In genomic region chr9:132651259-132651658, GRCh38 we compare ENCODE assay signal across 8 cellular contexts. TPM values are rescaled to one million over a fixed set of nuclear protein-coding genes. Genes with fewer than 3 reads are reported as not detected.
DNase-seq lines count a peak whose midpoint lies in the region; ATAC-seq and TF ChIP-seq lines count a peak whose summit lies in the region.

No MANE protein-coding gene starts in this region.

- H3K4me2 ChIP-seq in trophoblast cell (ENCODE audit: low read length): no peak overlapping the region

- TF ChIP-seq POLR2A in tibial nerve (IDR thresholded peaks at IDR 0.05): no peak

- no peak overlapping the region for H2AFZ ChIP-seq in trophoblast cell (ENCODE audit: insufficient read depth, low read length, poor library complexity)

- no peaks in the 10 kb centered on the region for H3K9me3 ChIP-seq in trophoblast cell (ENCODE audit: insufficient read depth, low read depth, low read length)
- no peaks in the 10 kb centered on the region for H3K9me3 ChIP-seq in tibial nerve

- no peak overlapping the region for H4K12ac ChIP-seq in trophoblast cell (ENCODE audit: low read depth, low read length)

- TF ChIP-seq EP300 in tibial nerve (IDR thresholded peaks at IDR 0.05): no peak

- H2BK120ac ChIP-seq in trophoblast cell (ENCODE audit: insufficient read depth, low read length, poor library complexity): no peak overlapping the region

- H2BK5ac ChIP-seq in trophoblast cell (ENCODE audit: low read depth, low read length, poor library complexity): no peak overlapping the region

- no peaks in the 10 kb centered on the region for H3K27me3 ChIP-seq in trophoblast cell (ENCODE audit: insufficient read depth, low read length)
- no peaks in the 10 kb centered on the region for H3K27me3 ChIP-seq in tibial nerve

- no peak overlapping the region for H4K8ac ChIP-seq in trophoblast cell (ENCODE audit: low read depth, low read length)

- H2AK5ac ChIP-seq in trophoblast cell (ENCODE audit: low read length): no peak overlapping the region

- H3K18ac ChIP-seq in trophoblast cell (ENCODE audit: low read length): no peak overlapping the region

- H3K79me1 ChIP-seq in trophoblast cell (ENCODE audit: low read length): no peaks in the 10 kb centered on the region

- no peak overlapping the region for H2BK12ac ChIP-seq in trophoblast cell (ENCODE audit: low read length)

- H3K4me3 ChIP-seq in cardiac fibroblast (replicated peaks in 1 of 2; ENCODE audit: low read depth in 2 of 2, low read length in 2 of 2) (no peak overlapping the region), trophoblast cell (ENCODE audit: low read depth, low read length) (no peak overlapping the region), tibial nerve (no peak overlapping the region)

- DNase-seq in DMS 273 (lab: John Stamatoyannopoulos, UW; ENCODE audit: unreplicated experiment): peak; percentile 22
- no peak for DNase-seq in DMS 273 treated with DMSO at 0.1 percent for 48 hours (lab: John Stamatoyannopoulos, UW)
- DNase-seq in MV-4-11 (lab: John Stamatoyannopoulos, UW): peak; percentile 73
- DNase-seq in cardiac fibroblast (ENCODE audit: low read depth in 2 of 2): peak; percentile 82 to 88
- peak; percentile 52 to 70 for DNase-seq in trophoblast cell
- DNase-seq in tibial nerve (ENCODE audit: low spot score in 2 of 2): no peak

- no peak overlapping the region for H3K9ac ChIP-seq in trophoblast cell (ENCODE audit: low read length)

- H3K36me3 ChIP-seq in trophoblast cell (ENCODE audit: control insufficient read depth in 1 of 2, insufficient read depth in 2 of 2, low read length in 2 of 2) (peaks cover 13 to 27% of the 10 kb centered on the region in 2 experiments), tibial nerve (peaks cover 0 to 77% (median 6%) of the 10 kb centered on the region in 3 donors)

- H3K4me1 ChIP-seq in trophoblast cell (ENCODE audit: control insufficient read depth in 1 of 2, insufficient read depth in 2 of 2, low read length in 2 of 2) (no peaks in the 10 kb centered on the region), tibial nerve (no peaks in the 10 kb centered on the region)

- no peak overlapping the region for H3K23ac ChIP-seq in trophoblast cell (ENCODE audit: low read length)

- no peak overlapping the region for H3K27ac ChIP-seq in trophoblast cell (ENCODE audit: low read depth, low read length)
- H3K27ac ChIP-seq in tibial nerve: no peak overlapping the region

- WGBS in trophoblast cell (ENCODE audit: extremely low coverage, insufficient coverage, insufficient read length): no CpG with 5 or more reads among the region's 6 CpGs
- 77 to 79% methylated on average over 6 of the region's 6 CpGs for WGBS in tibial nerve, 2 donors

- no peak overlapping the region for H4K91ac ChIP-seq in trophoblast cell (ENCODE audit: low read depth, low read length)

- no peak for ATAC-seq in GM18861 (IDR thresholded peaks at IDR 0.05; ENCODE audit: unreplicated experiment)
- no peak for ATAC-seq in GM18519 (IDR thresholded peaks at IDR 0.05; ENCODE audit: low FRiP score, unreplicated experiment)

- no peak overlapping the region for H3K14ac ChIP-seq in trophoblast cell (ENCODE audit: low read length)

- no peak overlapping the region for H3K4ac ChIP-seq in trophoblast cell (ENCODE audit: low read depth, low read length)

- peak; percentile 62 for TF ChIP-seq CTCF in cardiac fibroblast (IDR thresholded peaks at IDR 0.05; ENCODE audit: low read depth, low read length)
- TF ChIP-seq CTCF in tibial nerve (IDR thresholded peaks at IDR 0.05): no peak

- no peaks in the 10 kb centered on the region for H3K79me2 ChIP-seq in trophoblast cell (ENCODE audit: control insufficient read depth, insufficient read depth, low read length, poor library complexity)

RNA-seq across cellular contexts. Expression of gene DDX31, which starts 18.5 kb away (rescaled TPM):
- 8.0 and 8.5 TPM in 2 replicates for polyA plus RNA-seq in trophoblast cell (2013)
- 10 to 100 TPM; 27.6 to 38.7 (median 31.8) TPM for total RNA-seq in tibial nerve

RNA-seq across cellular contexts. Expression of gene GTF3C4, which starts 19.0 kb away (rescaled TPM):
- 9.4 and 9.5 TPM in 2 replicates for polyA plus RNA-seq in trophoblast cell (2013)
- 10 to 100 TPM; 10.5 to 17.4 (median 16.2) TPM for total RNA-seq in tibial nerve

Comparison
In these comparisons a context has a peak if more than half of its experiments do, and no peak if none do; other contexts are left out.
1. DNase-seq: peak in DMS 273 (single experiment), MV-4-11 (single experiment), cardiac fibroblast (2 of 2) and trophoblast cell (2 of 2); none in DMS 273 treated with DMSO at 0.1 percent for 48 hours (single experiment) and tibial nerve (0 of 2).